23 cellular contexts compared by ENCODE assay signal in genomic region chr10:67804395-67804678, GRCh38. TPM values are rescaled to one million over a fixed set of nuclear protein-coding genes. Genes with fewer than 3 reads are reported as not detected.
"Had no signal": no experiment of that assay in that cellular context is flagged by ENCODE, and none has a peak within 500 bp of the region (broad histone marks: within the 10 kb centered on the region; RNA-seq: fewer than 3 reads in every experiment).

No MANE protein-coding gene starts in this region.

- FAIRE-seq: astrocyte, bronchial epithelial cell, TTC549 had no signal

- ATAC-seq: gastrocnemius medialis; heart left ventricle; naive thymus-derived CD4-positive, alpha-beta T cell; right cardiac atrium had no signal

- H3K9me3 ChIP-seq: adrenal gland, gastrocnemius medialis, heart left ventricle, prostate gland, SK-N-SH, thoracic aorta, upper lobe of left lung had no signal

- H3K27me3 ChIP-seq: adrenal gland, gastrocnemius medialis, heart left ventricle, neural progenitor cell, upper lobe of left lung had no signal

- H3K4me2 ChIP-seq: neural progenitor cell, SK-N-SH had no signal

- H3K36me3 ChIP-seq: adrenal gland, gastrocnemius medialis, heart left ventricle, neural progenitor cell, prostate gland, thoracic aorta, upper lobe of left lung had no signal

- H3K4me3 Mint-ChIP-seq: naive thymus-derived CD4-positive, alpha-beta T cell; neural progenitor cell; T-helper 2 cell treated with Interferon-gamma antibody and Interleukin-4, amounts not matched to agents 5 μg/mL and 100 μg/mL, for 36 hours had no signal

- H3K4me1 Mint-ChIP-seq: neural progenitor cell had no signal

- DNase-seq: activated CD4-positive, alpha-beta T cell treated with anti-CD3 and anti-CD28 coated beads for 4 hours; activated naive CD4-positive, alpha-beta T cell treated with anti-CD3 and anti-CD28 coated beads, Interleukin-2, amount 50 U/mL, for 16 hours; activated T-cell treated with anti-CD3 and anti-CD28 coated beads for 4 hours; adrenal gland; cerebellar nuclear complex; cortex of kidney; gastrocnemius medialis; heart left ventricle; mesenchymal stem cell; naive thymus-derived CD4-positive, alpha-beta T cell; SK-N-SH; stimulated activated CD4-positive, alpha-beta T cell treated with anti-CD3 and anti-CD28 coated beads, Interleukin-15, amount 100 ng/mL, for 24 hours; stimulated activated CD4-positive, alpha-beta T cell treated with anti-CD3 and anti-CD28 coated beads, Interleukin-2, amount 100 ng/mL, for 48 hours; upper lobe of left lung had no signal

- H3K27ac ChIP-seq: adrenal gland, gastrocnemius medialis, heart left ventricle, neural progenitor cell, prostate gland, skin epidermis, thoracic aorta, upper lobe of left lung had no signal

- H3K4me1 ChIP-seq: adrenal gland, prostate gland, upper lobe of left lung had no signal

- H3K4me3 ChIP-seq: adrenal gland, gastrocnemius medialis, heart left ventricle, neural progenitor cell, prostate gland, skin epidermis, thoracic aorta, upper lobe of left lung had no signal

- H3K27ac Mint-ChIP-seq: neural progenitor cell; T-helper 2 cell treated with Interferon-gamma antibody and Interleukin-4, amounts not matched to agents 5 μg/mL and 100 μg/mL, for 36 hours had no signal

- H3K9ac ChIP-seq: neural progenitor cell, SK-N-SH had no signal

- H3K9me3 Mint-ChIP-seq: naive thymus-derived CD4-positive, alpha-beta T cell; neural progenitor cell; T-helper 2 cell treated with Interferon-gamma antibody and Interleukin-4, amounts not matched to agents 5 μg/mL and 100 μg/mL, for 36 hours had no signal

- H2AFZ ChIP-seq: neural progenitor cell had no signal

- H3K36me3 Mint-ChIP-seq: neural progenitor cell had no signal

RNA-seq across cellular contexts. Expression of gene DNAJC12, which starts 33.7 kb away (rescaled TPM):
- total RNA-seq: bronchial epithelial cell had no signal
